28 cellular contexts compared by ENCODE assay signal in the genomic region with DNA sequence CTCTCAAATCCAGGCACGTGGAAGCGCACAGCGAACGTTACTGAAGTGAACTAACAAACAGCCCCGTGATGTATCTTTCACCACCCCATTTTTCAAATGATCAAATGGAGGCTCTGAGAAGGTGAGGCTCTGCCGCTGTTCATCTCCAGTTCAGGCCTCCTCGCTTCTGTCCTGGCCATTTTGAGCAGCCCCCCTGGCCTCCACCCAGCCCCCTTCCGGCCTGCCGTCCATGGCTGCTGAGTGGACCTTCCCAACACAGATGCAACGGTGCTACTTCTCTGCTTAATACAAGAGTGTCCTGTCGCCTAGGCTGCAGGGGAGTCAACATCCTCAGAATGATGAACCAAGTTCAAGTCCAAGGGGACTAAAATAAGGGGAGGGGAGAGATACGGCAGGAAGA. TPM values are rescaled to one million over a fixed set of nuclear protein-coding genes. Genes with fewer than 3 reads are reported as not detected.
"Had no signal": no experiment of that assay in that cellular context is flagged by ENCODE, and none has a peak within 500 bp of the region (broad histone marks: within the 10 kb centered on the region; RNA-seq: fewer than 3 reads in every experiment).

No MANE protein-coding gene starts in this region.

- H3K27me3 Mint-ChIP-seq: central memory CD8-positive, alpha-beta T cell; memory B cell; naive B cell had no signal

- H3K27me3 ChIP-seq: esophagus squamous epithelium, gastroesophageal sphincter, neutrophil, sigmoid colon, stomach, suprapubic skin, thyroid gland, upper lobe of left lung, uterus had no signal

- H3K27ac Mint-ChIP-seq: memory B cell, naive B cell, nephron had no signal

- H3K4me3 Mint-ChIP-seq: central memory CD8-positive, alpha-beta T cell; memory B cell; naive B cell had no signal

- H3K36me3 ChIP-seq: uterus had no signal

- H3K9me3 ChIP-seq: esophagus squamous epithelium, gastroesophageal sphincter, lower lobe of right lung, neutrophil, psoas muscle, sigmoid colon, stomach, suprapubic skin, thyroid gland, upper lobe of left lung, uterus had no signal

- H3K27ac ChIP-seq: lower lobe of right lung, neutrophil, psoas muscle, skin epidermis, suprapubic skin, thyroid gland, uterus had no signal

- DNase-seq: effector memory CD4-positive, alpha-beta T cell; esophagus squamous epithelium; foreskin fibroblast; glutamatergic neuron; islet precursor cell; lower lobe of right lung; midbrain; naive B cell; psoas muscle; sigmoid colon; stimulated activated CD4-positive, alpha-beta T cell treated with anti-CD3 and anti-CD28 coated beads, Interleukin-2, amount 100 ng/mL, for 24 hours; stimulated activated CD4-positive, alpha-beta T cell treated with anti-CD3 and anti-CD28 coated beads, Interleukin-4, amount 100 ng/mL, for 4 hours; stimulated activated naive CD4-positive, alpha-beta T cell; stomach; thyroid gland; upper lobe of left lung; uterus had no signal

- H3K4me1 ChIP-seq: lower lobe of right lung, psoas muscle, suprapubic skin, uterus had no signal

- H3K9me3 Mint-ChIP-seq: central memory CD8-positive, alpha-beta T cell; memory B cell; nephron had no signal

- H3K4me3 ChIP-seq: esophagus squamous epithelium, gastroesophageal sphincter, lower lobe of right lung, psoas muscle, sigmoid colon, skin epidermis, stomach, suprapubic skin, thyroid gland, upper lobe of left lung, uterus had no signal

- FAIRE-seq: endometrium had no signal

- ATAC-seq: gastroesophageal sphincter, left lobe of liver, lower lobe of right lung, psoas muscle had no signal

- H3K4me1 Mint-ChIP-seq: central memory CD8-positive, alpha-beta T cell; memory B cell; nephron had no signal

RNA-seq across cellular contexts. Expression of a gene that starts 34.8 kb away (rescaled TPM):
- total RNA-seq: epithelial cell of proximal tubule, esophagus squamous epithelium, gastroesophageal sphincter, left lobe of liver, lower lobe of right lung, osteocyte, psoas muscle, sigmoid colon, stomach, suprapubic skin, thyroid gland, upper lobe of left lung, uterus had no signal
- polyA plus RNA-seq: psoas muscle, sigmoid colon, stomach had no signal
